In the genomic region with DNA sequence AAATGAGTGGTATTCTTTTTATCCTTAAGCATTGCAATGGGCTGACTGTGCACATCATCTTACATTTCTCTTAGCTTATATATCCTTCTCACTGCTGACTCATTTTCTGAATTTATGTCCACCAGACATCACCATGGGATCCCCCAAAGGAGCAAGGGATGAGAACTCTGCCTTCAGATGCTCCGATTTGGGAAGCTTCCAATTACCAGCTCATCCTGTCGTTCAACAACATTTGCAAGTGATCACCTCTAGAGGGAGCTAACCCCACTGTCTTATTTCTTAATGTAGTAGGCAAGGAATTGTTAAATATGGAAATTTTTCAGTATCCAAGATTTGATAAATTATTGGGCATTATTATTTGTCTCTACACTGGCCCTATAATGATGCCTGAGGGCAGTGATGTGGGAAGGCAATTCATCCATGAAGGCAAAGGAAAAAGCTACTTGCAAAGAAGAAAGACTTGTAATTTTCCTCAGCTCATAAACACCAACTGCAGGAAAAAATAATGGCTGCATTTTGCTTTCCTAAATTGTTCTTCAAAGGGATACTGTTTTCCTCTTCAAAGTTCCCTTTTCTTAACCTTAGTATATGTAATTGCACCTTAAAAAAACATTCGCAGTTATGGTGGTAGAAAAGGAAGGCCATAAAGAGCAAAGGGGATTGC, we compare ENCODE assay signal across 1 cellular context.
TF ChIP-seq lines count a peak whose summit lies in the region.

No MANE protein-coding gene starts in this region.

TF ChIP-seq in H1, 55 proteins besides CTCF, POLR2A, EP300 and RAD21 (continued from another document):
- TF ChIP-seq, protein P1, sequence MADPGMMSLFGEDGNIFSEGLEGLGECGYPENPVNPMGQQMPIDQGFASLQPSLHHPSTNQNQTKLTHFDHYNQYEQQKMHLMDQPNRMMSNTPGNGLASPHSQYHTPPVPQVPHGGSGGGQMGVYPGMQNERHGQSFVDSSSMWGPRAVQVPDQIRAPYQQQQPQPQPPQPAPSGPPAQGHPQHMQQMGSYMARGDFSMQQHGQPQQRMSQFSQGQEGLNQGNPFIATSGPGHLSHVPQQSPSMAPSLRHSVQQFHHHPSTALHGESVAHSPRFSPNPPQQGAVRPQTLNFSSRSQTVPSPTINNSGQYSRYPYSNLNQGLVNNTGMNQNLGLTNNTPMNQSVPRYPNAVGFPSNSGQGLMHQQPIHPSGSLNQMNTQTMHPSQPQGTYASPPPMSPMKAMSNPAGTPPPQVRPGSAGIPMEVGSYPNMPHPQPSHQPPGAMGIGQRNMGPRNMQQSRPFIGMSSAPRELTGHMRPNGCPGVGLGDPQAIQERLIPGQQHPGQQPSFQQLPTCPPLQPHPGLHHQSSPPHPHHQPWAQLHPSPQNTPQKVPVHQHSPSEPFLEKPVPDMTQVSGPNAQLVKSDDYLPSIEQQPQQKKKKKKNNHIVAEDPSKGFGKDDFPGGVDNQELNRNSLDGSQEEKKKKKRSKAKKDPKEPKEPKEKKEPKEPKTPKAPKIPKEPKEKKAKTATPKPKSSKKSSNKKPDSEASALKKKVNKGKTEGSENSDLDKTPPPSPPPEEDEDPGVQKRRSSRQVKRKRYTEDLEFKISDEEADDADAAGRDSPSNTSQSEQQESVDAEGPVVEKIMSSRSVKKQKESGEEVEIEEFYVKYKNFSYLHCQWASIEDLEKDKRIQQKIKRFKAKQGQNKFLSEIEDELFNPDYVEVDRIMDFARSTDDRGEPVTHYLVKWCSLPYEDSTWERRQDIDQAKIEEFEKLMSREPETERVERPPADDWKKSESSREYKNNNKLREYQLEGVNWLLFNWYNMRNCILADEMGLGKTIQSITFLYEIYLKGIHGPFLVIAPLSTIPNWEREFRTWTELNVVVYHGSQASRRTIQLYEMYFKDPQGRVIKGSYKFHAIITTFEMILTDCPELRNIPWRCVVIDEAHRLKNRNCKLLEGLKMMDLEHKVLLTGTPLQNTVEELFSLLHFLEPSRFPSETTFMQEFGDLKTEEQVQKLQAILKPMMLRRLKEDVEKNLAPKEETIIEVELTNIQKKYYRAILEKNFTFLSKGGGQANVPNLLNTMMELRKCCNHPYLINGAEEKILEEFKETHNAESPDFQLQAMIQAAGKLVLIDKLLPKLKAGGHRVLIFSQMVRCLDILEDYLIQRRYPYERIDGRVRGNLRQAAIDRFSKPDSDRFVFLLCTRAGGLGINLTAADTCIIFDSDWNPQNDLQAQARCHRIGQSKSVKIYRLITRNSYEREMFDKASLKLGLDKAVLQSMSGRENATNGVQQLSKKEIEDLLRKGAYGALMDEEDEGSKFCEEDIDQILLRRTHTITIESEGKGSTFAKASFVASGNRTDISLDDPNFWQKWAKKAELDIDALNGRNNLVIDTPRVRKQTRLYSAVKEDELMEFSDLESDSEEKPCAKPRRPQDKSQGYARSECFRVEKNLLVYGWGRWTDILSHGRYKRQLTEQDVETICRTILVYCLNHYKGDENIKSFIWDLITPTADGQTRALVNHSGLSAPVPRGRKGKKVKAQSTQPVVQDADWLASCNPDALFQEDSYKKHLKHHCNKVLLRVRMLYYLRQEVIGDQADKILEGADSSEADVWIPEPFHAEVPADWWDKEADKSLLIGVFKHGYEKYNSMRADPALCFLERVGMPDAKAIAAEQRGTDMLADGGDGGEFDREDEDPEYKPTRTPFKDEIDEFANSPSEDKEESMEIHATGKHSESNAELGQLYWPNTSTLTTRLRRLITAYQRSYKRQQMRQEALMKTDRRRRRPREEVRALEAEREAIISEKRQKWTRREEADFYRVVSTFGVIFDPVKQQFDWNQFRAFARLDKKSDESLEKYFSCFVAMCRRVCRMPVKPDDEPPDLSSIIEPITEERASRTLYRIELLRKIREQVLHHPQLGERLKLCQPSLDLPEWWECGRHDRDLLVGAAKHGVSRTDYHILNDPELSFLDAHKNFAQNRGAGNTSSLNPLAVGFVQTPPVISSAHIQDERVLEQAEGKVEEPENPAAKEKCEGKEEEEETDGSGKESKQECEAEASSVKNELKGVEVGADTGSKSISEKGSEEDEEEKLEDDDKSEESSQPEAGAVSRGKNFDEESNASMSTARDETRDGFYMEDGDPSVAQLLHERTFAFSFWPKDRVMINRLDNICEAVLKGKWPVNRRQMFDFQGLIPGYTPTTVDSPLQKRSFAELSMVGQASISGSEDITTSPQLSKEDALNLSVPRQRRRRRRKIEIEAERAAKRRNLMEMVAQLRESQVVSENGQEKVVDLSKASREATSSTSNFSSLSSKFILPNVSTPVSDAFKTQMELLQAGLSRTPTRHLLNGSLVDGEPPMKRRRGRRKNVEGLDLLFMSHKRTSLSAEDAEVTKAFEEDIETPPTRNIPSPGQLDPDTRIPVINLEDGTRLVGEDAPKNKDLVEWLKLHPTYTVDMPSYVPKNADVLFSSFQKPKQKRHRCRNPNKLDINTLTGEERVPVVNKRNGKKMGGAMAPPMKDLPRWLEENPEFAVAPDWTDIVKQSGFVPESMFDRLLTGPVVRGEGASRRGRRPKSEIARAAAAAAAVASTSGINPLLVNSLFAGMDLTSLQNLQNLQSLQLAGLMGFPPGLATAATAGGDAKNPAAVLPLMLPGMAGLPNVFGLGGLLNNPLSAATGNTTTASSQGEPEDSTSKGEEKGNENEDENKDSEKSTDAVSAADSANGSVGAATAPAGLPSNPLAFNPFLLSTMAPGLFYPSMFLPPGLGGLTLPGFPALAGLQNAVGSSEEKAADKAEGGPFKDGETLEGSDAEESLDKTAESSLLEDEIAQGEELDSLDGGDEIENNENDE (IDR thresholded peaks at IDR 0.05; ENCODE audit: insufficient replicate concordance, low read length): no peak
- TF ChIP-seq KDM5A (IDR thresholded peaks at IDR 0.05; ENCODE audit: low read length) (no peak), CTBP2 (IDR thresholded peaks at IDR 0.05; ENCODE audit: borderline replicate concordance, insufficient read depth, insufficient read length, low read length) (no peak), RXRA (IDR thresholded peaks at IDR 0.05; ENCODE audit: insufficient read depth, low read depth, low read length) (no peak), NANOG (IDR thresholded peaks at IDR 0.05; ENCODE audit: insufficient read depth, low read depth, low read length, poor library complexity, severe bottlenecking) (no peak), TCF12 (IDR thresholded peaks at IDR 0.05; ENCODE audit: low read depth, low read length) (no peak), GABPA (IDR thresholded peaks at IDR 0.05; ENCODE audit: borderline replicate concordance, insufficient read depth, low read length) (no peak)
- TF ChIP-seq, protein P2, sequence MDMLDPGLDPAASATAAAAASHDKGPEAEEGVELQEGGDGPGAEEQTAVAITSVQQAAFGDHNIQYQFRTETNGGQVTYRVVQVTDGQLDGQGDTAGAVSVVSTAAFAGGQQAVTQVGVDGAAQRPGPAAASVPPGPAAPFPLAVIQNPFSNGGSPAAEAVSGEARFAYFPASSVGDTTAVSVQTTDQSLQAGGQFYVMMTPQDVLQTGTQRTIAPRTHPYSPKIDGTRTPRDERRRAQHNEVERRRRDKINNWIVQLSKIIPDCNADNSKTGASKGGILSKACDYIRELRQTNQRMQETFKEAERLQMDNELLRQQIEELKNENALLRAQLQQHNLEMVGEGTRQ (IDR thresholded peaks at IDR 0.05; ENCODE audit: low read length): no peak
- TF ChIP-seq, protein P3, sequence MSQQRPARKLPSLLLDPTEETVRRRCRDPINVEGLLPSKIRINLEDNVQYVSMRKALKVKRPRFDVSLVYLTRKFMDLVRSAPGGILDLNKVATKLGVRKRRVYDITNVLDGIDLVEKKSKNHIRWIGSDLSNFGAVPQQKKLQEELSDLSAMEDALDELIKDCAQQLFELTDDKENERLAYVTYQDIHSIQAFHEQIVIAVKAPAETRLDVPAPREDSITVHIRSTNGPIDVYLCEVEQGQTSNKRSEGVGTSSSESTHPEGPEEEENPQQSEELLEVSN (IDR thresholded peaks at IDR 0.05): no peak
